ENCODE assay signal across 10 cellular contexts in genomic region chr1:232767381-232768074, GRCh38. TPM values are rescaled to one million over a fixed set of nuclear protein-coding genes. Genes with fewer than 3 reads are reported as not detected.
A peak's percentile ranks its signal among the peaks of the same experiment; 100 is the strongest.
DNase-seq lines count a peak whose midpoint lies in the region; ATAC-seq and TF ChIP-seq lines count a peak whose summit lies in the region.
"Had no signal": no experiment of that assay in that cellular context is flagged by ENCODE, and none has a peak within 500 bp of the region (broad histone marks: within the 10 kb centered on the region; RNA-seq: fewer than 3 reads in every experiment).

No MANE protein-coding gene starts in this region.

- H3K4me1 Mint-ChIP-seq in stimulated activated effector memory CD8-positive, alpha-beta T cell treated with anti-CD3 and anti-CD28 coated beads, Interleukin-12 subunit alpha, Interleukin-12 subunit beta, amount 100 ng/mL, for 72 hours, result no peaks in the 10 kb centered on the region

- no peak for TF ChIP-seq CTCF in HFF-Myc (IDR thresholded peaks at IDR 0.05; ENCODE audit: low read depth, low read length, missing control alignments)
- no peak for TF ChIP-seq CTCF in Panc1 (IDR thresholded peaks at IDR 0.05)
- no peak for TF ChIP-seq CTCF in fibroblast of the aortic adventitia (IDR thresholded peaks at IDR 0.05; ENCODE audit: insufficient read depth, low read length)

- H3K9me3 ChIP-seq in Panc1 (ENCODE audit: control insufficient read depth, insufficient read depth, low read depth, low read length), result no peaks in the 10 kb centered on the region

- ATAC-seq in Panc1 (no peak), HG02610 (IDR thresholded peaks at IDR 0.05; ENCODE audit: unreplicated experiment) (no peak)
- peak; percentile 32 for ATAC-seq in stimulated activated effector memory CD8-positive, alpha-beta T cell treated with anti-CD3 and anti-CD28 coated beads, Interleukin-12 subunit alpha, Interleukin-12 subunit beta, amount 100 ng/mL, for 72 hours

- BruUV-seq in Panc1 (replicated peaks; lab: Mats Ljungman, UMichigan), result no TSS peak

- no peak overlapping the region for H3K4me3 Mint-ChIP-seq in stimulated activated effector memory CD8-positive, alpha-beta T cell treated with anti-CD3 and anti-CD28 coated beads, Interleukin-12 subunit alpha, Interleukin-12 subunit beta, amount 100 ng/mL, for 72 hours
- H3K4me3 Mint-ChIP-seq: stimulated activated naive CD8-positive, alpha-beta T cell treated with anti-CD3 and anti-CD28 coated beads, Interleukin-15, Interleukin-2, amounts not matched to agents 100 ng/mL and 50 ng/mL, for 24 hours had no signal

- CTCF ChIA-PET in Panc1 (lab: Charles Lee), result no interaction called here

- POLR2A ChIA-PET in Panc1 (lab: Charles Lee), result no interaction called here

- intact Hi-C loops in Panc1 (cut with micrococcal nuclease; ENCODE audit: unreplicated experiment), result no loop called here

- no peaks in the 10 kb centered on the region for H3K36me3 ChIP-seq in Panc1 (ENCODE audit: control insufficient read depth, insufficient read depth, low read length)

- no peak overlapping the region for H3K27ac ChIP-seq in Panc1 (ENCODE audit: low read length)

- DNase-seq in HFF-Myc (ENCODE audit: extremely low read depth, low read depth) (peak; percentile 22), Panc1 (ENCODE audit: low read depth, low spot score) (peak; percentile 20), fibroblast of the aortic adventitia (ENCODE audit: low read depth) (peak; percentile 72), NCI-H526 (lab: John Stamatoyannopoulos, UW) (no peak), NCI-H146 treated with DMSO at 0.1 percent for 48 hours (lab: John Stamatoyannopoulos, UW; ENCODE audit: unreplicated experiment) (no peak), NCI-H1092 (lab: John Stamatoyannopoulos, UW) (no peak)
- DNase-seq in stimulated activated effector memory CD8-positive, alpha-beta T cell treated with anti-CD3 and anti-CD28 coated beads, Interleukin-12 subunit alpha, Interleukin-12 subunit beta, amount 100 ng/mL, for 72 hours (ENCODE audit: low spot score in 2 of 2), result no peak
- DNase-seq: T-helper 9 cell had no signal

- peaks cover 2% of the 10 kb centered on the region for H3K9me3 Mint-ChIP-seq in stimulated activated effector memory CD8-positive, alpha-beta T cell treated with anti-CD3 and anti-CD28 coated beads, Interleukin-12 subunit alpha, Interleukin-12 subunit beta, amount 100 ng/mL, for 72 hours

- no peaks in the 10 kb centered on the region for H3K27me3 ChIP-seq in Panc1 (ENCODE audit: control insufficient read depth, insufficient read depth, low read length)

- H3K4me3 ChIP-seq in HFF-Myc (replicated peaks; ENCODE audit: low read depth, low read length) (no peak overlapping the region), Panc1 (ENCODE audit: low read depth in 2 of 2, low read length in 2 of 2) (no peak overlapping the region), fibroblast of the aortic adventitia (ENCODE audit: low read depth, low read length) (no peak overlapping the region)

- no peak overlapping the region for H3K27ac Mint-ChIP-seq in stimulated activated effector memory CD8-positive, alpha-beta T cell treated with anti-CD3 and anti-CD28 coated beads, Interleukin-12 subunit alpha, Interleukin-12 subunit beta, amount 100 ng/mL, for 72 hours
- H3K27ac Mint-ChIP-seq: stimulated activated naive CD8-positive, alpha-beta T cell treated with anti-CD3 and anti-CD28 coated beads, Interleukin-15, Interleukin-2, amounts not matched to agents 100 ng/mL and 50 ng/mL, for 24 hours had no signal

- H3K36me3 Mint-ChIP-seq in stimulated activated effector memory CD8-positive, alpha-beta T cell treated with anti-CD3 and anti-CD28 coated beads, Interleukin-12 subunit alpha, Interleukin-12 subunit beta, amount 100 ng/mL, for 72 hours, result no peaks in the 10 kb centered on the region

- H3K4me1 ChIP-seq in Panc1 (ENCODE audit: control insufficient read depth, insufficient read depth, low read length), result no peaks in the 10 kb centered on the region

- in situ Hi-C loops in Panc1 (cut with HindIII; ENCODE audit: low pct_unique_long_range_greater_than_20kb, low sequenced_read_pairs), result no loop called here

RNA-seq across cellular contexts. Expression of gene MAP10, which starts 37.7 kb away (rescaled TPM):
- total RNA-seq in Panc1 (2021; ENCODE audit: unreplicated experiment) (1.5 TPM), fibroblast of the aortic adventitia (ENCODE audit: low replicate concordance) (1.5 and 1.9 TPM in 2 replicates)
- polyA plus RNA-seq in Panc1 (2012; ENCODE audit: insufficient read length), result 0.86 TPM

Comparison
In these comparisons a context has a peak if more than half of its experiments do, and no peak if none do; other contexts are left out.
1. DNase-seq: peak in HFF-Myc (single experiment), Panc1 (single experiment) and fibroblast of the aortic adventitia (single experiment); none in stimulated activated effector memory CD8-positive, alpha-beta T cell treated with anti-CD3 and anti-CD28 coated beads, Interleukin-12 subunit alpha, Interleukin-12 subunit beta, amount 100 ng/mL, for 72 hours (0 of 2), NCI-H526 (0 of 2), NCI-H146 treated with DMSO at 0.1 percent for 48 hours (single experiment) and NCI-H1092 (single experiment).